19 cellular contexts compared by ENCODE assay signal in the genomic region with DNA sequence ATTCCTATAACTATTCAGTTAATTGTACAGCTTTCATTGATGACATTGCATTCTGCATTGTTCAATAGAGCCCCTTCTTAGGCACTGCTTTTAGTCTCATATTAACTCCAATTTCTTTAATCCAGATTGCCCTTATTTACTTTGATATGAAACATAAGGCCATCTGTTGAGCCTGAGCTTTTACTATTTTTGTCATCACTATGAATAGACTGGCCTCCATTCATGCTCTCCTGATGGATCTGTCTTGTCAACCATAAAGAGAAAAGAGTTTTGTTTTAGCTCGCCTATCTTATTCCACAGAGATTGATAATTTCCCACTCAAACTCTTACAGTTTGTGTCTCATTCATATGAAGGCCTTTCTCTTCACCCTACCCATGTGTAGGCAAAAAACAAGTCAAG.
DNase-seq lines count a peak whose midpoint lies in the region; ATAC-seq lines count a peak whose summit lies in the region.
"Had no signal": no experiment of that assay in that cellular context is flagged by ENCODE, and none has a peak within 500 bp of the region (broad histone marks: within the 10 kb centered on the region; RNA-seq: fewer than 3 reads in every experiment).

No MANE protein-coding gene starts in this region.

- ATAC-seq in Right ventricle myocardium superior (ENCODE audit: poor library complexity) (peak; percentile 80), right cardiac atrium (no peak)
- ATAC-seq: HCT116, Panc1 had no signal

- H3K27me3 Mint-ChIP-seq in activated CD4-positive, alpha-beta memory T cell treated with anti-CD3 and anti-CD28 coated beads, Interleukin-2, amount 10 ng/mL, durations not matched to agents 7 days and 5 days: no peaks in the 10 kb centered on the region
- H3K27me3 Mint-ChIP-seq: B cell had no signal

- H3K36me3 Mint-ChIP-seq in activated CD4-positive, alpha-beta memory T cell treated with anti-CD3 and anti-CD28 coated beads, Interleukin-2, amount 10 ng/mL, durations not matched to agents 7 days and 5 days (ENCODE audit: low read depth): no peaks in the 10 kb centered on the region
- H3K36me3 Mint-ChIP-seq: CD14-positive monocyte had no signal

- no peaks in the 10 kb centered on the region for H3K9me3 ChIP-seq in right cardiac atrium (ENCODE audit: control insufficient read depth, low read length)
- H3K9me3 ChIP-seq: SJCRH30 had no signal

- WGBS in right cardiac atrium: 58% methylated on average over 1 of the region's 1 CpG

- peaks cover 5% of the 10 kb centered on the region for H3K9me3 Mint-ChIP-seq in activated CD4-positive, alpha-beta memory T cell treated with anti-CD3 and anti-CD28 coated beads, Interleukin-2, amount 10 ng/mL, durations not matched to agents 7 days and 5 days

- DNase-seq in Right ventricle myocardium superior (no peak), right cardiac atrium (no peak), cerebellum (ENCODE audit: low spot score) (peak; percentile 73), pons (ENCODE audit: low spot score) (peak; percentile 42), AML-193 (lab: John Stamatoyannopoulos, UW) (no peak), substantia nigra (lab: John Stamatoyannopoulos, UW) (no peak)
- no peak for DNase-seq in activated CD4-positive, alpha-beta memory T cell treated with anti-CD3 and anti-CD28 coated beads, Interleukin-2, amount 10 ng/mL, durations not matched to agents 7 days and 5 days
- DNase-seq: GDM1, GM23248, NCI-H1105 treated with DMSO at 0.1 percent for 48 hours, NCI-H2081, NCI-H510A, NCI-H748 treated with DMSO at 0.1 percent for 48 hours, SJCRH30 had no signal

- no peaks in the 10 kb centered on the region for H3K4me1 ChIP-seq in right cardiac atrium (ENCODE audit: control insufficient read depth, insufficient read depth, low read length)
- H3K4me1 ChIP-seq: SJCRH30 had no signal

- H3K27ac ChIP-seq in right cardiac atrium (ENCODE audit: low read length): no peak overlapping the region
- H3K27ac ChIP-seq in substantia nigra (ENCODE audit: low read depth, low read length, poor library complexity, severe bottlenecking): no peak overlapping the region
- H3K27ac ChIP-seq: GM23248, KMS-11, SJCRH30 had no signal

- intact Hi-C loops in Right ventricle myocardium superior (cut with DNase I) (no loop called here), right cardiac atrium (cut with DNase I) (no loop called here)

- CTCF ChIA-PET in activated CD4-positive, alpha-beta memory T cell treated with anti-CD3 and anti-CD28 coated beads, Interleukin-2, amount 10 ng/mL, durations not matched to agents 7 days and 5 days (lab: Charles Lee): no interaction called here

- H3K27me3 ChIP-seq in right cardiac atrium (ENCODE audit: control insufficient read depth, insufficient read depth): no peaks in the 10 kb centered on the region
- H3K27me3 ChIP-seq: SJCRH30 had no signal

- no peak overlapping the region for H3K27ac Mint-ChIP-seq in activated CD4-positive, alpha-beta memory T cell treated with anti-CD3 and anti-CD28 coated beads, Interleukin-2, amount 10 ng/mL, durations not matched to agents 7 days and 5 days
- H3K27ac Mint-ChIP-seq: B cell, CD14-positive monocyte had no signal

- H3K4me3 Mint-ChIP-seq in activated CD4-positive, alpha-beta memory T cell treated with anti-CD3 and anti-CD28 coated beads, Interleukin-2, amount 10 ng/mL, durations not matched to agents 7 days and 5 days: no peak overlapping the region
- H3K4me3 Mint-ChIP-seq: B cell, CD14-positive monocyte had no signal

- no peak overlapping the region for H3K4me3 ChIP-seq in right cardiac atrium (ENCODE audit: low read length)
- H3K4me3 ChIP-seq: GM23248, SJCRH30 had no signal

- H3K4me1 Mint-ChIP-seq in activated CD4-positive, alpha-beta memory T cell treated with anti-CD3 and anti-CD28 coated beads, Interleukin-2, amount 10 ng/mL, durations not matched to agents 7 days and 5 days: no peaks in the 10 kb centered on the region
- H3K4me1 Mint-ChIP-seq: B cell, CD14-positive monocyte had no signal

- POLR2A ChIA-PET in activated CD4-positive, alpha-beta memory T cell treated with anti-CD3 and anti-CD28 coated beads, Interleukin-2, amount 10 ng/mL, durations not matched to agents 7 days and 5 days (lab: Charles Lee): no interaction called here

Comparison
In these comparisons a context has a peak if more than half of its experiments do, and no peak if none do; other contexts are left out.
1. DNase-seq: peak in cerebellum (single experiment) and pons (single experiment); none in Right ventricle myocardium superior (single experiment), right cardiac atrium (0 of 3), activated CD4-positive, alpha-beta memory T cell treated with anti-CD3 and anti-CD28 coated beads, Interleukin-2, amount 10 ng/mL, durations not matched to agents 7 days and 5 days (single experiment), AML-193 (0 of 2) and substantia nigra (0 of 49).